ENCODE assay signal across 2 cellular contexts in genomic region chr6:84769247-84769646, GRCh38.
TF ChIP-seq lines count a peak whose summit lies in the region.

No MANE protein-coding gene starts in this region.

TF ChIP-seq in HEK293, 187 proteins besides CTCF, POLR2A, EP300 and RAD21 (continued from another document and continues in another):
- TF ChIP-seq PBX3 (CRISPR knock-in tag; IDR thresholded peaks at IDR 0.05) (no peak), ZNF645 (tag by site-specific recombination; IDR thresholded peaks at IDR 0.05) (no peak), ZNF777 (tag by site-specific recombination; IDR thresholded peaks at IDR 0.05; ENCODE audit: borderline replicate concordance) (no peak), KLF16 (tag by site-specific recombination; IDR thresholded peaks at IDR 0.05) (no peak), GFI1B (tag by site-specific recombination; IDR thresholded peaks at IDR 0.05) (no peak), ZFHX2 (tag by site-specific recombination; conservative IDR thresholded peaks at IDR 0.05) (peak; percentile 76), ZNF133 (tag by site-specific recombination; IDR thresholded peaks at IDR 0.05) (no peak), PRDM6 (tag by site-specific recombination; IDR thresholded peaks at IDR 0.05) (peak; percentile 24; the same call in 1 of the 2 replicates), GLI2 (tag by site-specific recombination; IDR thresholded peaks at IDR 0.05; ENCODE audit: borderline replicate concordance, low read depth) (no peak), ZNF639 (tag by site-specific recombination; IDR thresholded peaks at IDR 0.05) (no peak), PRDM10 (tag by site-specific recombination; IDR thresholded peaks at IDR 0.05) (peak; percentile 89), ZNF266 (tag by site-specific recombination; IDR thresholded peaks at IDR 0.05; ENCODE audit: low read depth) (no peak), ZXDB (tag by site-specific recombination; IDR thresholded peaks at IDR 0.05) (no peak), ZNF76 (tag by site-specific recombination; IDR thresholded peaks at IDR 0.05; ENCODE audit: borderline replicate concordance, low read depth) (no peak), ZNF2 (tag by site-specific recombination; IDR thresholded peaks at IDR 0.05) (peak; percentile 17; the same call in 1 of the 2 replicates), ZNF23 (tag by site-specific recombination; IDR thresholded peaks at IDR 0.05; ENCODE audit: borderline replicate concordance) (no peak), ZNF792 (tag by site-specific recombination; IDR thresholded peaks at IDR 0.05) (no peak), MEIS1 (CRISPR knock-in tag; IDR thresholded peaks at IDR 0.05; ENCODE audit: borderline replicate concordance) (no peak), ZNF16 (tag by site-specific recombination; IDR thresholded peaks at IDR 0.05; ENCODE audit: low read depth) (no peak), ZNF274 (IDR thresholded peaks at IDR 0.05; ENCODE audit: low read length) (no peak), ZNF274 (tag by site-specific recombination; IDR thresholded peaks at IDR 0.05; ENCODE audit: borderline replicate concordance) (no peak), HOXA7 (CRISPR knock-in tag; IDR thresholded peaks at IDR 0.05; ENCODE audit: borderline replicate concordance) (no peak), ZNF350 (tag by site-specific recombination; IDR thresholded peaks at IDR 0.05) (no peak), ZNF155 (tag by site-specific recombination; IDR thresholded peaks at IDR 0.05) (no peak)

TF ChIP-seq in GM12878, 131 proteins besides CTCF, POLR2A, EP300 and RAD21 (continued from another document):
- no peak for TF ChIP-seq BCL11A (IDR thresholded peaks at IDR 0.05; ENCODE audit: low read depth, low read length)
